In genomic region chr21:27076035-27076434, GRCh38 we compare ENCODE assay signal across 14 cellular contexts.
"Had no signal": no experiment of that assay in that cellular context is flagged by ENCODE, and none has a peak within 500 bp of the region (broad histone marks: within the 10 kb centered on the region; RNA-seq: fewer than 3 reads in every experiment).

No MANE protein-coding gene starts in this region.

- H3K9me3 ChIP-seq: esophagus muscularis mucosa, gastrocnemius medialis, psoas muscle, sigmoid colon had no signal

- H3K4me3 ChIP-seq: esophagus muscularis mucosa, gastrocnemius medialis, psoas muscle, sigmoid colon, skin epidermis had no signal

- H3K36me3 ChIP-seq: esophagus muscularis mucosa, gastrocnemius medialis, sigmoid colon had no signal

- H3K27ac ChIP-seq: epithelial cell of prostate, esophagus muscularis mucosa, gastrocnemius medialis, psoas muscle, sigmoid colon had no signal

- H3K4me1 ChIP-seq: psoas muscle had no signal

- ATAC-seq: effector memory CD8-positive, alpha-beta T cell; gastrocnemius medialis; left colon; naive thymus-derived CD4-positive, alpha-beta T cell; psoas muscle had no signal

- DNase-seq: cortex of kidney; effector memory CD8-positive, alpha-beta T cell; gastrocnemius medialis; glutamatergic neuron; immature natural killer cell; left colon; naive thymus-derived CD4-positive, alpha-beta T cell; nephron progenitor cell; psoas muscle; sigmoid colon; stimulated activated naive CD4-positive, alpha-beta T cell had no signal

- H3K27me3 ChIP-seq: esophagus muscularis mucosa, gastrocnemius medialis, sigmoid colon had no signal
